ENCODE assay signal across 17 cellular contexts in genomic region chr16:69544099-69544498, GRCh38.
"Had no signal": no experiment of that assay in that cellular context is flagged by ENCODE, and none has a peak within 500 bp of the region (broad histone marks: within the 10 kb centered on the region; RNA-seq: fewer than 3 reads in every experiment).

No MANE protein-coding gene starts in this region.

- DNase-seq: colonic mucosa; dermis blood vessel endothelial cell; endodermal cell; erythroblast; foreskin keratinocyte; left colon; naive thymus-derived CD8-positive, alpha-beta T cell; right cardiac atrium; stimulated activated CD4-positive, alpha-beta T cell treated with anti-CD3 and anti-CD28 coated beads, Interleukin-4, amount 100 ng/mL, for 1 hour; stimulated activated CD8-positive, alpha-beta memory T cell treated with anti-CD3 and anti-CD28 coated beads, Interleukin-4, amount 100 ng/mL, for 48 hours; stimulated activated naive CD8-positive, alpha-beta T cell treated with anti-CD3 and anti-CD28 coated beads, Interleukin-15, amount 100 ng/mL, for 72 hours; transverse colon had no signal

- H3K36me3 ChIP-seq: colonic mucosa, thoracic aorta, transverse colon had no signal

- ATAC-seq: foreskin keratinocyte; left colon; naive thymus-derived CD8-positive, alpha-beta T cell; right cardiac atrium; stimulated activated effector memory CD8-positive, alpha-beta T cell treated with anti-CD3 and anti-CD28 coated beads, Interleukin-12 subunit alpha, Interleukin-12 subunit beta, amount 100 ng/mL, for 72 hours; stimulated activated naive CD8-positive, alpha-beta T cell treated with anti-CD3 and anti-CD28 coated beads, Interleukin-15, amount 100 ng/mL, for 72 hours had no signal

- H3K27ac Mint-ChIP-seq: endodermal cell; stimulated activated effector memory CD8-positive, alpha-beta T cell treated with anti-CD3 and anti-CD28 coated beads, Interleukin-12 subunit alpha, Interleukin-12 subunit beta, amount 100 ng/mL, for 72 hours had no signal

- H3K9me3 ChIP-seq: colonic mucosa, thoracic aorta, transverse colon had no signal

- H3K4me1 Mint-ChIP-seq: neural crest cell; stimulated activated effector memory CD8-positive, alpha-beta T cell treated with anti-CD3 and anti-CD28 coated beads, Interleukin-12 subunit alpha, Interleukin-12 subunit beta, amount 100 ng/mL, for 72 hours; stimulated activated naive CD8-positive, alpha-beta T cell treated with anti-CD3 and anti-CD28 coated beads, Interleukin-15, amount 100 ng/mL, for 72 hours had no signal

- H3K27me3 Mint-ChIP-seq: stimulated activated naive CD8-positive, alpha-beta T cell treated with anti-CD3 and anti-CD28 coated beads, Interleukin-15, amount 100 ng/mL, for 72 hours had no signal

- H3K4me3 Mint-ChIP-seq: endodermal cell; naive thymus-derived CD8-positive, alpha-beta T cell; neural crest cell; stimulated activated effector memory CD8-positive, alpha-beta T cell treated with anti-CD3 and anti-CD28 coated beads, Interleukin-12 subunit alpha, Interleukin-12 subunit beta, amount 100 ng/mL, for 72 hours; stimulated activated naive CD8-positive, alpha-beta T cell treated with anti-CD3 and anti-CD28 coated beads, Interleukin-15, amount 100 ng/mL, for 72 hours had no signal

- H2AFZ ChIP-seq: hepatocyte had no signal

- H3K4me2 ChIP-seq: hepatocyte had no signal

- H3K4me1 ChIP-seq: colonic mucosa, transverse colon had no signal

- H3K27ac ChIP-seq: colonic mucosa, foreskin keratinocyte, hepatocyte, thoracic aorta, transverse colon had no signal

- FAIRE-seq: endothelial cell of umbilical vein had no signal

- H3K9me3 Mint-ChIP-seq: endodermal cell; naive thymus-derived CD8-positive, alpha-beta T cell; neural crest cell; stimulated activated effector memory CD8-positive, alpha-beta T cell treated with anti-CD3 and anti-CD28 coated beads, Interleukin-12 subunit alpha, Interleukin-12 subunit beta, amount 100 ng/mL, for 72 hours; stimulated activated naive CD8-positive, alpha-beta T cell treated with anti-CD3 and anti-CD28 coated beads, Interleukin-15, amount 100 ng/mL, for 72 hours had no signal

- H3K4me3 ChIP-seq: colonic mucosa, hepatocyte, thoracic aorta, transverse colon had no signal

- H3K27me3 ChIP-seq: colonic mucosa, foreskin keratinocyte, hepatocyte, transverse colon had no signal

- H3K36me3 Mint-ChIP-seq: naive thymus-derived CD8-positive, alpha-beta T cell; stimulated activated effector memory CD8-positive, alpha-beta T cell treated with anti-CD3 and anti-CD28 coated beads, Interleukin-12 subunit alpha, Interleukin-12 subunit beta, amount 100 ng/mL, for 72 hours had no signal

- H3K79me2 ChIP-seq: hepatocyte had no signal
